In genomic region chr4:81207793-81208192, GRCh38 we compare ENCODE assay signal across 1 cellular context.
TF ChIP-seq lines count a peak whose summit lies in the region.

No MANE protein-coding gene starts in this region.

TF ChIP-seq in IMR-90, 13 proteins besides CTCF, POLR2A, EP300 and RAD21:
- TF ChIP-seq MAZ (IDR thresholded peaks at IDR 0.05; ENCODE audit: borderline replicate concordance, low read depth, low read length) (no peak), RCOR1 (IDR thresholded peaks at IDR 0.05; ENCODE audit: insufficient replicate concordance, low read length) (no peak), USF2 (IDR thresholded peaks at IDR 0.05; ENCODE audit: low read depth, low read length) (no peak), CEBPB (IDR thresholded peaks at IDR 0.05; ENCODE audit: low read depth, low read length) (peak; percentile 97)
